ENCODE assay signal across 1 cellular context in genomic region chr2:42942990-42943493, GRCh38.
TF ChIP-seq lines count a peak whose summit lies in the region.

No MANE protein-coding gene starts in this region.

TF ChIP-seq in HepG2, 621 proteins besides CTCF, POLR2A, EP300 and RAD21 (continued from another document and continues in another):
- TF ChIP-seq, protein P1, sequence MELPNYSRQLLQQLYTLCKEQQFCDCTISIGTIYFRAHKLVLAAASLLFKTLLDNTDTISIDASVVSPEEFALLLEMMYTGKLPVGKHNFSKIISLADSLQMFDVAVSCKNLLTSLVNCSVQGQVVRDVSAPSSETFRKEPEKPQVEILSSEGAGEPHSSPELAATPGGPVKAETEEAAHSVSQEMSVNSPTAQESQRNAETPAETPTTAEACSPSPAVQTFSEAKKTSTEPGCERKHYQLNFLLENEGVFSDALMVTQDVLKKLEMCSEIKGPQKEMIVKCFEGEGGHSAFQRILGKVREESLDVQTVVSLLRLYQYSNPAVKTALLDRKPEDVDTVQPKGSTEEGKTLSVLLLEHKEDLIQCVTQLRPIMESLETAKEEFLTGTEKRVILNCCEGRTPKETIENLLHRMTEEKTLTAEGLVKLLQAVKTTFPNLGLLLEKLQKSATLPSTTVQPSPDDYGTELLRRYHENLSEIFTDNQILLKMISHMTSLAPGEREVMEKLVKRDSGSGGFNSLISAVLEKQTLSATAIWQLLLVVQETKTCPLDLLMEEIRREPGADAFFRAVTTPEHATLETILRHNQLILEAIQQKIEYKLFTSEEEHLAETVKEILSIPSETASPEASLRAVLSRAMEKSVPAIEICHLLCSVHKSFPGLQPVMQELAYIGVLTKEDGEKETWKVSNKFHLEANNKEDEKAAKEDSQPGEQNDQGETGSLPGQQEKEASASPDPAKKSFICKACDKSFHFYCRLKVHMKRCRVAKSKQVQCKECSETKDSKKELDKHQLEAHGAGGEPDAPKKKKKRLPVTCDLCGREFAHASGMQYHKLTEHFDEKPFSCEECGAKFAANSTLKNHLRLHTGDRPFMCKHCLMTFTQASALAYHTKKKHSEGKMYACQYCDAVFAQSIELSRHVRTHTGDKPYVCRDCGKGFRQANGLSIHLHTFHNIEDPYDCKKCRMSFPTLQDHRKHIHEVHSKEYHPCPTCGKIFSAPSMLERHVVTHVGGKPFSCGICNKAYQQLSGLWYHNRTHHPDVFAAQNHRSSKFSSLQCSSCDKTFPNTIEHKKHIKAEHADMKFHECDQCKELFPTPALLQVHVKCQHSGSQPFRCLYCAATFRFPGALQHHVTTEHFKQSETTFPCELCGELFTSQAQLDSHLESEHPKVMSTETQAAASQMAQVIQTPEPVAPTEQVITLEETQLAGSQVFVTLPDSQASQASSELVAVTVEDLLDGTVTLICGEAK (IDR thresholded peaks at IDR 0.05) = no peak
- TF ChIP-seq, protein P1 (CRISPR knock-in tag; IDR thresholded peaks at IDR 0.05) = no peak
- no peak for TF ChIP-seq ZBTB39 (CRISPR knock-in tag; IDR thresholded peaks at IDR 0.05)
- TF ChIP-seq KDM5B (CRISPR knock-in tag; IDR thresholded peaks at IDR 0.05; ENCODE audit: borderline replicate concordance) = peak; percentile 70; the same call in 1 of the 2 replicates
- TF ChIP-seq, protein P2, sequence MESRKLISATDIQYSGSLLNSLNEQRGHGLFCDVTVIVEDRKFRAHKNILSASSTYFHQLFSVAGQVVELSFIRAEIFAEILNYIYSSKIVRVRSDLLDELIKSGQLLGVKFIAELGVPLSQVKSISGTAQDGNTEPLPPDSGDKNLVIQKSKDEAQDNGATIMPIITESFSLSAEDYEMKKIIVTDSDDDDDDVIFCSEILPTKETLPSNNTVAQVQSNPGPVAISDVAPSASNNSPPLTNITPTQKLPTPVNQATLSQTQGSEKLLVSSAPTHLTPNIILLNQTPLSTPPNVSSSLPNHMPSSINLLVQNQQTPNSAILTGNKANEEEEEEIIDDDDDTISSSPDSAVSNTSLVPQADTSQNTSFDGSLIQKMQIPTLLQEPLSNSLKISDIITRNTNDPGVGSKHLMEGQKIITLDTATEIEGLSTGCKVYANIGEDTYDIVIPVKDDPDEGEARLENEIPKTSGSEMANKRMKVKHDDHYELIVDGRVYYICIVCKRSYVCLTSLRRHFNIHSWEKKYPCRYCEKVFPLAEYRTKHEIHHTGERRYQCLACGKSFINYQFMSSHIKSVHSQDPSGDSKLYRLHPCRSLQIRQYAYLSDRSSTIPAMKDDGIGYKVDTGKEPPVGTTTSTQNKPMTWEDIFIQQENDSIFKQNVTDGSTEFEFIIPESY (CRISPR knock-in tag; IDR thresholded peaks at IDR 0.05) = no peak
- TF ChIP-seq CSRNP2 (CRISPR knock-in tag; conservative IDR thresholded peaks at IDR 0.05; ENCODE audit: low read depth) = no peak
- TF ChIP-seq DNMT1 (CRISPR knock-in tag; IDR thresholded peaks at IDR 0.05) = 0 out of 2 replicates have a peak, but pooled peaks have one; percentile 35
- peak; percentile 40; the same call in 1 of the 2 replicates for TF ChIP-seq ZNF891 (CRISPR knock-in tag; IDR thresholded peaks at IDR 0.05)
- no peak for TF ChIP-seq CAMTA2 (CRISPR knock-in tag; IDR thresholded peaks at IDR 0.05; ENCODE audit: borderline replicate concordance)
- TF ChIP-seq, protein P3, sequence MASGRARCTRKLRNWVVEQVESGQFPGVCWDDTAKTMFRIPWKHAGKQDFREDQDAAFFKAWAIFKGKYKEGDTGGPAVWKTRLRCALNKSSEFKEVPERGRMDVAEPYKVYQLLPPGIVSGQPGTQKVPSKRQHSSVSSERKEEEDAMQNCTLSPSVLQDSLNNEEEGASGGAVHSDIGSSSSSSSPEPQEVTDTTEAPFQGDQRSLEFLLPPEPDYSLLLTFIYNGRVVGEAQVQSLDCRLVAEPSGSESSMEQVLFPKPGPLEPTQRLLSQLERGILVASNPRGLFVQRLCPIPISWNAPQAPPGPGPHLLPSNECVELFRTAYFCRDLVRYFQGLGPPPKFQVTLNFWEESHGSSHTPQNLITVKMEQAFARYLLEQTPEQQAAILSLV (CRISPR knock-in tag; IDR thresholded peaks at IDR 0.05; ENCODE audit: borderline replicate concordance) = 0 out of 2 replicates have a peak, but pooled peaks have one; percentile 21
- TF ChIP-seq, protein P4, sequence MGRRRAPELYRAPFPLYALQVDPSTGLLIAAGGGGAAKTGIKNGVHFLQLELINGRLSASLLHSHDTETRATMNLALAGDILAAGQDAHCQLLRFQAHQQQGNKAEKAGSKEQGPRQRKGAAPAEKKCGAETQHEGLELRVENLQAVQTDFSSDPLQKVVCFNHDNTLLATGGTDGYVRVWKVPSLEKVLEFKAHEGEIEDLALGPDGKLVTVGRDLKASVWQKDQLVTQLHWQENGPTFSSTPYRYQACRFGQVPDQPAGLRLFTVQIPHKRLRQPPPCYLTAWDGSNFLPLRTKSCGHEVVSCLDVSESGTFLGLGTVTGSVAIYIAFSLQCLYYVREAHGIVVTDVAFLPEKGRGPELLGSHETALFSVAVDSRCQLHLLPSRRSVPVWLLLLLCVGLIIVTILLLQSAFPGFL (CRISPR knock-in tag; IDR thresholded peaks at IDR 0.05) = 0 out of 2 replicates have a peak, but pooled peaks have one; percentile 55
- peak; percentile 36; the same call in 1 of the 2 replicates for TF ChIP-seq ZNF563 (CRISPR knock-in tag; IDR thresholded peaks at IDR 0.05)
- no peak for TF ChIP-seq ZC3H4 (CRISPR knock-in tag; IDR thresholded peaks at IDR 0.05; ENCODE audit: borderline replicate concordance)
- 0 out of 2 replicates have a peak, but pooled peaks have one; percentile 9 for TF ChIP-seq SNAI1 (CRISPR knock-in tag; IDR thresholded peaks at IDR 0.05; ENCODE audit: borderline replicate concordance)
- TF ChIP-seq NFKB2 (CRISPR knock-in tag; IDR thresholded peaks at IDR 0.05; ENCODE audit: borderline replicate concordance) = peak; percentile 59; the same call in 1 of the 2 replicates
- 0 out of 2 replicates have a peak, but pooled peaks have one; percentile 29 for TF ChIP-seq ZNF710 (CRISPR knock-in tag; IDR thresholded peaks at IDR 0.05; ENCODE audit: borderline replicate concordance)
- 0 out of 2 replicates have a peak, but pooled peaks have one; percentile 27 for TF ChIP-seq ZNF724P (CRISPR knock-in tag; IDR thresholded peaks at IDR 0.05; ENCODE audit: borderline replicate concordance)
- TF ChIP-seq, protein P5, sequence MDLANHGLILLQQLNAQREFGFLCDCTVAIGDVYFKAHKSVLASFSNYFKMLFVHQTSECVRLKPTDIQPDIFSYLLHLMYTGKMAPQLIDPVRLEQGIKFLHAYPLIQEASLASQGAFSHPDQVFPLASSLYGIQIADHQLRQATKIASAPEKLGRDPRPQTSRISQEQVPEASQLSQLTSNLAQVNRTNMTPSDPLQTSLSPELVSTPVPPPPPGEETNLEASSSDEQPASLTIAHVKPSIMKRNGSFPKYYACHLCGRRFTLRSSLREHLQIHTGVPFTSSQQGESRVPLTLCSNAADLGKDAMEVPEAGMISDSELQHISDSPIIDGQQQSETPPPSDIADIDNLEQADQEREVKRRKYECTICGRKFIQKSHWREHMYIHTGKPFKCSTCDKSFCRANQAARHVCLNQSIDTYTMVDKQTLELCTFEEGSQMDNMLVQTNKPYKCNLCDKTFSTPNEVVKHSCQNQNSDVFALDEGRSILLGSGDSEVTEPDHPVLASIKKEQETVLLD (CRISPR knock-in tag; IDR thresholded peaks at IDR 0.05; ENCODE audit: low read depth) = no peak
- peak; percentile 30; the same call in 1 of the 2 replicates for TF ChIP-seq ZNF143 (CRISPR knock-in tag; IDR thresholded peaks at IDR 0.05)
- TF ChIP-seq ZNF274 (CRISPR knock-in tag; IDR thresholded peaks at IDR 0.05) = 0 out of 2 replicates have a peak, but pooled peaks have one; percentile 41
- no peak for TF ChIP-seq ZFYVE20 (CRISPR knock-in tag; IDR thresholded peaks at IDR 0.05; ENCODE audit: borderline replicate concordance, low read depth)
- TF ChIP-seq ARID2 (CRISPR knock-in tag; IDR thresholded peaks at IDR 0.05; ENCODE audit: borderline replicate concordance) = peak; percentile 40; the same call in 1 of the 2 replicates
- 0 out of 2 replicates have a peak, but pooled peaks have one; percentile 56 for TF ChIP-seq MXD1 (CRISPR knock-in tag; IDR thresholded peaks at IDR 0.05)
- peak; percentile 35; the same call in 1 of the 2 replicates for TF ChIP-seq BORCS8-MEF2B (CRISPR knock-in tag; IDR thresholded peaks at IDR 0.05)
- no peak; the same call in 1 of the 2 replicates for TF ChIP-seq BCL3 (CRISPR knock-in tag; IDR thresholded peaks at IDR 0.05)
- TF ChIP-seq ZNF263 (CRISPR knock-in tag; IDR thresholded peaks at IDR 0.05) = 0 out of 2 replicates have a peak, but pooled peaks have one; percentile 24
- 0 out of 2 replicates have a peak, but pooled peaks have one; percentile 34 for TF ChIP-seq TMF1 (CRISPR knock-in tag; IDR thresholded peaks at IDR 0.05; ENCODE audit: low read depth)
- no peak for TF ChIP-seq SRSF9 (IDR thresholded peaks at IDR 0.05; ENCODE audit: borderline replicate concordance, insufficient read depth, low read depth, low read length, poor library complexity, severe bottlenecking)
